In the genomic region with DNA sequence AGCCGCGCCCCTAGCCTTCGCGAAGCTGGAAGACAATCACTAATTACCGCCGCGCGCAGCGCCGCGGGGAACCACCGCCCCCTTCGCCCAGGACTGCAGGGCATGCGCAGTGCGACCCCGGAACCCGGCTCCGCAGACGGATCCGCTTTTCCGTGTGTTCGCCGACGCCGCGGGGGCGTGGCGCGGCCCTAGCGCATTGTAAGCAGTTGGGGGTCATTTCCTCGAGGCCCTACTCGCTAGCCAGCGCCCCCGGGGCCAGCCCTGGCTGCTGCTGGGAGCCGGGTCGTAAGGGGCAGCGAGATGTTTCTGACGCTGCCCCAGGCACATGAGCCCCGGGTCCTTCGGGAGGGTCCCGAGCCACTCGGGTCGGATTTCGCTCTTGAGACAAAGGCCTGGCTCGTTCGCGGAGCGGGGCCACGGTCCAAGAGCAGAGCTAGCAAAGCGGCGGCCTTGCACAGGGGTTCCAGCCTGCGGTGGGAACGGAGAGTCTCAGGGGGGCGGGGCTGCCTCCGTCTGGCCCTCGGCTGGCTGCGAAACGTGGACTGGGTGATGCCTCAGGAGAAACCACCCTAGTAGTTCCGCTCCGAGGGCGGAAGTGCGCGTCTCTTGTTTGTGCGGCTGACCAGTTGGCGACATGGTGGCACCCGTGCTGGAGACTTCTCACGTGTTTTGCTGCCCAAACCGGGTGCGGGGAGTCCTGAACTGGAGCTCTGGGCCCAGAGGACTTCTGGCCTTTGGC, we compare ENCODE assay signal across 1 cellular context.
TF ChIP-seq lines count a peak whose summit lies in the region.

A gene with protein sequence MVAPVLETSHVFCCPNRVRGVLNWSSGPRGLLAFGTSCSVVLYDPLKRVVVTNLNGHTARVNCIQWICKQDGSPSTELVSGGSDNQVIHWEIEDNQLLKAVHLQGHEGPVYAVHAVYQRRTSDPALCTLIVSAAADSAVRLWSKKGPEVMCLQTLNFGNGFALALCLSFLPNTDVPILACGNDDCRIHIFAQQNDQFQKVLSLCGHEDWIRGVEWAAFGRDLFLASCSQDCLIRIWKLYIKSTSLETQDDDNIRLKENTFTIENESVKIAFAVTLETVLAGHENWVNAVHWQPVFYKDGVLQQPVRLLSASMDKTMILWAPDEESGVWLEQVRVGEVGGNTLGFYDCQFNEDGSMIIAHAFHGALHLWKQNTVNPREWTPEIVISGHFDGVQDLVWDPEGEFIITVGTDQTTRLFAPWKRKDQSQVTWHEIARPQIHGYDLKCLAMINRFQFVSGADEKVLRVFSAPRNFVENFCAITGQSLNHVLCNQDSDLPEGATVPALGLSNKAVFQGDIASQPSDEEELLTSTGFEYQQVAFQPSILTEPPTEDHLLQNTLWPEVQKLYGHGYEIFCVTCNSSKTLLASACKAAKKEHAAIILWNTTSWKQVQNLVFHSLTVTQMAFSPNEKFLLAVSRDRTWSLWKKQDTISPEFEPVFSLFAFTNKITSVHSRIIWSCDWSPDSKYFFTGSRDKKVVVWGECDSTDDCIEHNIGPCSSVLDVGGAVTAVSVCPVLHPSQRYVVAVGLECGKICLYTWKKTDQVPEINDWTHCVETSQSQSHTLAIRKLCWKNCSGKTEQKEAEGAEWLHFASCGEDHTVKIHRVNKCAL (plus strand): TSS at position 600 of the 739 bp plus-strand sequence. CDS start 35 bp downstream, at position 635.
Gene SLC39A6, minus strand, starts transcription at position 41 of the 739 bp plus-strand sequence. CDS start 2,333 bp downstream, outside the sequence.

TF ChIP-seq in HepG2, 621 proteins besides CTCF, POLR2A, EP300 and RAD21 (continued from another document and continues in another):
- TF ChIP-seq, protein P1, sequence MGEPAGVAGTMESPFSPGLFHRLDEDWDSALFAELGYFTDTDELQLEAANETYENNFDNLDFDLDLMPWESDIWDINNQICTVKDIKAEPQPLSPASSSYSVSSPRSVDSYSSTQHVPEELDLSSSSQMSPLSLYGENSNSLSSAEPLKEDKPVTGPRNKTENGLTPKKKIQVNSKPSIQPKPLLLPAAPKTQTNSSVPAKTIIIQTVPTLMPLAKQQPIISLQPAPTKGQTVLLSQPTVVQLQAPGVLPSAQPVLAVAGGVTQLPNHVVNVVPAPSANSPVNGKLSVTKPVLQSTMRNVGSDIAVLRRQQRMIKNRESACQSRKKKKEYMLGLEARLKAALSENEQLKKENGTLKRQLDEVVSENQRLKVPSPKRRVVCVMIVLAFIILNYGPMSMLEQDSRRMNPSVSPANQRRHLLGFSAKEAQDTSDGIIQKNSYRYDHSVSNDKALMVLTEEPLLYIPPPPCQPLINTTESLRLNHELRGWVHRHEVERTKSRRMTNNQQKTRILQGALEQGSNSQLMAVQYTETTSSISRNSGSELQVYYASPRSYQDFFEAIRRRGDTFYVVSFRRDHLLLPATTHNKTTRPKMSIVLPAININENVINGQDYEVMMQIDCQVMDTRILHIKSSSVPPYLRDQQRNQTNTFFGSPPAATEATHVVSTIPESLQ (CRISPR knock-in tag; conservative IDR thresholded peaks at IDR 0.05): no peak
- TF ChIP-seq ZNF629 (CRISPR knock-in tag; conservative IDR thresholded peaks at IDR 0.05) (no peak), ZNF337 (CRISPR knock-in tag; IDR thresholded peaks at IDR 0.05; ENCODE audit: borderline replicate concordance, low read depth) (0 out of 2 replicates have a peak, but pooled peaks have one; percentile 52), ZNF746 (CRISPR knock-in tag; IDR thresholded peaks at IDR 0.05) (no peak), ZSCAN5A (CRISPR knock-in tag; IDR thresholded peaks at IDR 0.05; ENCODE audit: borderline replicate concordance) (peak; percentile 9; the same call in 1 of the 2 replicates), ZNF883 (CRISPR knock-in tag; IDR thresholded peaks at IDR 0.05; ENCODE audit: not compliant biosample characterization) (peak; percentile 59), ARID3A (IDR thresholded peaks at IDR 0.05; ENCODE audit: low read depth, low read length) (no peak), ZNF33B (CRISPR knock-in tag; IDR thresholded peaks at IDR 0.05) (peak; percentile 87; the same call in 1 of the 2 replicates), SMARCC2 (IDR thresholded peaks at IDR 0.05) (no peak), REPIN1 (CRISPR knock-in tag; IDR thresholded peaks at IDR 0.05; ENCODE audit: borderline replicate concordance, low read depth) (peak; percentile 63), NPAS2 (CRISPR knock-in tag; IDR thresholded peaks at IDR 0.05; ENCODE audit: borderline replicate concordance) (no peak), ZNF432 (CRISPR knock-in tag; IDR thresholded peaks at IDR 0.05; ENCODE audit: borderline replicate concordance) (no peak), ZNF878 (CRISPR knock-in tag; IDR thresholded peaks at IDR 0.05) (no peak), DBP (CRISPR knock-in tag; IDR thresholded peaks at IDR 0.05; ENCODE audit: not compliant biosample characterization) (peak; percentile 23), CREB1 (IDR thresholded peaks at IDR 0.05) (peak; percentile 46), CREB1 (CRISPR knock-in tag; IDR thresholded peaks at IDR 0.05) (peak; percentile 76), NFRKB (IDR thresholded peaks at IDR 0.05) (no peak), NR2C2 (CRISPR knock-in tag; IDR thresholded peaks at IDR 0.05; ENCODE audit: borderline replicate concordance) (peak; percentile 88), ZFP36 (IDR thresholded peaks at IDR 0.05; ENCODE audit: borderline replicate concordance, low read depth, low read length, partially characterized antibody) (no peak), ZNF101 (CRISPR knock-in tag; IDR thresholded peaks at IDR 0.05; ENCODE audit: borderline replicate concordance, low read depth) (no peak), ZNF160 (CRISPR knock-in tag; IDR thresholded peaks at IDR 0.05) (no peak; the same call in 1 of the 2 replicates), ARNT2 (CRISPR knock-in tag; IDR thresholded peaks at IDR 0.05; ENCODE audit: low read depth) (0 out of 2 replicates have a peak, but pooled peaks have one; percentile 4), ZNF7 (CRISPR knock-in tag; IDR thresholded peaks at IDR 0.05) (no peak), UBTF (CRISPR knock-in tag; IDR thresholded peaks at IDR 0.05) (peak; percentile 77), NR2F2 (IDR thresholded peaks at IDR 0.05; ENCODE audit: borderline replicate concordance, low read depth) (no peak), SOX5 (CRISPR knock-in tag; IDR thresholded peaks at IDR 0.05; ENCODE audit: borderline replicate concordance) (peak; percentile 30; the same call in 1 of the 2 replicates), ZNF383 (CRISPR knock-in tag; IDR thresholded peaks at IDR 0.05; ENCODE audit: borderline replicate concordance) (no peak), ZNF550 (CRISPR knock-in tag; IDR thresholded peaks at IDR 0.05; ENCODE audit: borderline replicate concordance) (0 out of 2 replicates have a peak, but pooled peaks have one; percentile 61), HNRNPL (IDR thresholded peaks at IDR 0.05; ENCODE audit: low read depth, low read length) (peak; percentile 81; the same call in 1 of the 2 replicates)
- TF ChIP-seq, protein P2, sequence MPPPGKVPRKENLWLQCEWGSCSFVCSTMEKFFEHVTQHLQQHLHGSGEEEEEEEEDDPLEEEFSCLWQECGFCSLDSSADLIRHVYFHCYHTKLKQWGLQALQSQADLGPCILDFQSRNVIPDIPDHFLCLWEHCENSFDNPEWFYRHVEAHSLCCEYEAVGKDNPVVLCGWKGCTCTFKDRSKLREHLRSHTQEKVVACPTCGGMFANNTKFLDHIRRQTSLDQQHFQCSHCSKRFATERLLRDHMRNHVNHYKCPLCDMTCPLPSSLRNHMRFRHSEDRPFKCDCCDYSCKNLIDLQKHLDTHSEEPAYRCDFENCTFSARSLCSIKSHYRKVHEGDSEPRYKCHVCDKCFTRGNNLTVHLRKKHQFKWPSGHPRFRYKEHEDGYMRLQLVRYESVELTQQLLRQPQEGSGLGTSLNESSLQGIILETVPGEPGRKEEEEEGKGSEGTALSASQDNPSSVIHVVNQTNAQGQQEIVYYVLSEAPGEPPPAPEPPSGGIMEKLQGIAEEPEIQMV (CRISPR knock-in tag; IDR thresholded peaks at IDR 0.05; ENCODE audit: low read depth): no peak
- TF ChIP-seq, protein P3, sequence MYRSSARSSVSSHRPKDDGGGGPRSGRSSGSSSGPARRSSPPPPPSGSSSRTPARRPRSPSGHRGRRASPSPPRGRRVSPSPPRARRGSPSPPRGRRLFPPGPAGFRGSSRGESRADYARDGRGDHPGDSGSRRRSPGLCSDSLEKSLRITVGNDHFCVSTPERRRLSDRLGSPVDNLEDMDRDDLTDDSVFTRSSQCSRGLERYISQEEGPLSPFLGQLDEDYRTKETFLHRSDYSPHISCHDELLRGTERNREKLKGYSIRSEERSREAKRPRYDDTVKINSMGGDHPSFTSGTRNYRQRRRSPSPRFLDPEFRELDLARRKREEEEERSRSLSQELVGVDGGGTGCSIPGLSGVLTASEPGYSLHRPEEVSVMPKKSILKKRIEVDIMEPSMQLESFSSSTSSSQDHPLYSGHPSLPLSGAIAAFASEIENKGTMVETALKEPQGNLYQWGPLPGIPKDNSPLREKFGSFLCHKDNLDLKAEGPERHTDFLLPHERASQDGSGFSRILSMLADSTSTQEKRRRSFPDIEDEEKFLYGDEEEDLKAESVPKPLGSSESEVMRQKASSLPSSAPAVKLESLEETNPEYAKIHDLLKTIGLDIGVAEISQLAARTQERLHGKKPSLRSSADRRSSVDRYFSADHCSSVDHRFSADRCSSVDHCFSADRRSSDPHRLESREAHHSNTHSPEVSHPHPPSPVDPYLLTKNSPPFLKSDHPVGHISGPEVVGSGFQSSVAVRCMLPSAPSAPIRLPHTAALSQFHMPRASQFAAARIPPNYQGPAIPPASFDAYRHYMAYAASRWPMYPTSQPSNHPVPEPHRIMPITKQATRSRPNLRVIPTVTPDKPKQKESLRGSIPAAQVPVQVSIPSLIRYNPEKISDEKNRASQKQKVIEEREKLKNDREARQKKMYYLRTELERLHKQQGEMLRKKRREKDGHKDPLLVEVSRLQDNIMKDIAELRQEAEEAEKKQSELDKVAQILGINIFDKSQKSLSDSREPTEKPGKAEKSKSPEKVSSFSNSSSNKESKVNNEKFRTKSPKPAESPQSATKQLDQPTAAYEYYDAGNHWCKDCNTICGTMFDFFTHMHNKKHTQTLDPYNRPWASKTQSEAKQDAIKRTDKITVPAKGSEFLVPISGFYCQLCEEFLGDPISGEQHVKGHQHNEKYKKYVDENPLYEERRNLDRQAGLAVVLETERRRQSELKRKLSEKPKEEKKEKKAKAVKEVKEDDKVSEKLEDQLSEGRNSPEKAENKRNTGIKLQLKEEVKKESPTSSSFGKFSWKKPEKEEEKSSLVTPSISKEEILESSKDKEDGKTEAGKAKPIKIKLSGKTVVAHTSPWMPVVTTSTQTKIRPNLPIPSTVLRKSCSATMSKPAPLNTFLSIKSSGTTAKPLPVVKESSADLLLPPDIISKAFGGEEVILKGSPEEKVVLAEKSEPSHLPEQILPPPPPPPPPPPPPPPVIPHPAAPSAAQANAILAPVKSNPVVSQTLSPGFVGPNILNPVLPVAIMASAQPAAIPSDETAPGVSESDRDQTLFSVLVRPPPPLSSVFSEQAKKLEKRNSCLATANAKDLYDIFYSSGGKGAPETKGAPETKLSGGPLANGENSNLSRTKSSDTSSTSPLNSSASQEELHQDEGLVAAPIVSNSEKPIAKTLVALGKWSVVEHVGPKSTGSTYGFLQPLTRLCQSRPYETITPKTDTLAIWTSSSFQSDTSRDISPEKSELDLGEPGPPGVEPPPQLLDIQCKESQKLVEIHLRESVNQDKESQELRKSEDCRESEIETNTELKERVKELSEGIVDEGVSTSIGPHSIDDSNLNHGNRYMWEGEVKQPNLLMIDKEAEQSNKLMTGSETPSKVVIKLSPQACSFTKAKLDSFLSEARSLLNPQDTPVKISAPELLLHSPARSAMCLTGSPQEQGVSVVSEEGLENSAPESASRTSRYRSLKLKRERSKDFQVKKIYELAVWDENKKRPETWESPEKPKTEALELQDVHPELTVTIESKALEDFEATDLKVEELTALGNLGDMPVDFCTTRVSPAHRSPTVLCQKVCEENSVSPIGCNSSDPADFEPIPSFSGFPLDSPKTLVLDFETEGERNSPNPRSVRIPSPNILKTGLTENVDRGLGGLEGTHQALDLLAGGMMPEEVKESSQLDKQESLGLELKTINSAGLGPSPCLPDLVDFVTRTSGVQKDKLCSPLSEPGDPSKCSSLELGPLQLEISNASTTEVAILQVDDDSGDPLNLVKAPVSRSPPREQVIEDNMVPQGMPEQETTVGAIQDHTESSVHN (CRISPR knock-in tag; IDR thresholded peaks at IDR 0.05): no peak
